3 cellular contexts compared by ENCODE assay signal in the genomic region with DNA sequence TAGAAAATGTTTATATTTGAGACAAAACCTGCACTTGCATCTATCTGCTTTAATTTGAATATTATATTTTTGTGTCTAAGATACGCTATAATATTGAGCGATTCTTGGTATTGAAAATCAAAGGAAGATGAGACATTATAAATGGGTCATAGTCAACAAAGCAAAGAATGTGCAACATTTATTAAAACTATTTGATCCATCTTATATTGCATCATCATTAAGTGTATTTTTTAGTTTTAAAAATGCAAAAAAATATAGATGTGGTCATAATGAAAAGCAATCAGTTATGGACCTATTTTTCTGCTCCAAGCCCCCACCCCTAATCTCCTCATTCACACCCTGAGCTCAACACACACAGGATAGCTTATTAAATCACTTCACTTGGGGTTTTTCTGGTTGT.
TF ChIP-seq lines count a peak whose summit lies in the region.

No MANE protein-coding gene starts in this region.

TF ChIP-seq in HepG2, 621 proteins besides CTCF, POLR2A, EP300 and RAD21:
- TF ChIP-seq CHD2 (IDR thresholded peaks at IDR 0.05; ENCODE audit: low read depth, low read length) (no peak), ATF7 (IDR thresholded peaks at IDR 0.05) (peak; percentile 61), ATF7 (CRISPR knock-in tag; IDR thresholded peaks at IDR 0.05) (no peak)

TF ChIP-seq in IMR-90, 13 proteins besides CTCF, POLR2A, EP300 and RAD21:
- peak; percentile 31; the same call in 1 of the 2 replicates for TF ChIP-seq CEBPB (IDR thresholded peaks at IDR 0.05; ENCODE audit: low read depth, low read length)
- TF ChIP-seq BHLHE40 (IDR thresholded peaks at IDR 0.05; ENCODE audit: low read depth, low read length) = no peak
- no peak for TF ChIP-seq NFE2L2 (IDR thresholded peaks at IDR 0.05; ENCODE audit: low read depth, low read length)
TF ChIP-seq in IMR-90: peak in this region for 1.

TF ChIP-seq in K562, 482 proteins besides CTCF, POLR2A, EP300 and RAD21:
- TF ChIP-seq ASH1L (IDR thresholded peaks at IDR 0.05; ENCODE audit: borderline replicate concordance, low read depth, partially characterized antibody) = no peak
- TF ChIP-seq, protein P1, sequence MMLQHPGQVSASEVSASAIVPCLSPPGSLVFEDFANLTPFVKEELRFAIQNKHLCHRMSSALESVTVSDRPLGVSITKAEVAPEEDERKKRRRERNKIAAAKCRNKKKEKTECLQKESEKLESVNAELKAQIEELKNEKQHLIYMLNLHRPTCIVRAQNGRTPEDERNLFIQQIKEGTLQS (IDR thresholded peaks at IDR 0.05) = peak; percentile 67; the same call in 1 of the 2 replicates
- TF ChIP-seq, protein P1 (CRISPR knock-in tag; conservative IDR thresholded peaks at IDR 0.05) = no peak
- peak; percentile 32 for TF ChIP-seq CEBPB (tag; IDR thresholded peaks at IDR 0.05)
- no peak for TF ChIP-seq TCF7 (IDR thresholded peaks at IDR 0.05; ENCODE audit: borderline replicate concordance)
- no peak for TF ChIP-seq CEBPG (CRISPR knock-in tag; IDR thresholded peaks at IDR 0.05)
- peak in 1 of 2 experiments; percentile 88; a peak in 2 of 4 replicates for TF ChIP-seq CEBPG (tag; conservative IDR thresholded peaks at IDR 0.05 in 1 of 2, IDR thresholded peaks at IDR 0.05 in 1 of 2)
- TF ChIP-seq MBD2 (IDR thresholded peaks at IDR 0.05; ENCODE audit: borderline replicate concordance, low read depth) = no peak
